19 cellular contexts compared by ENCODE assay signal in genomic region chr3:59368887-59369286, GRCh38.
DNase-seq lines count a peak whose midpoint lies in the region; ATAC-seq and TF ChIP-seq lines count a peak whose summit lies in the region.
"Had no signal": no experiment of that assay in that cellular context is flagged by ENCODE, and none has a peak within 500 bp of the region (broad histone marks: within the 10 kb centered on the region; RNA-seq: fewer than 3 reads in every experiment).

No MANE protein-coding gene starts in this region.

- no peaks in the 10 kb centered on the region for H3K36me3 Mint-ChIP-seq in type B pancreatic cell

- TF ChIP-seq CTCF in SU-DHL-6 (IDR thresholded peaks at IDR 0.05; ENCODE audit: insufficient read depth, low read length, poor library complexity, severe bottlenecking) (no peak), type B pancreatic cell (conservative IDR thresholded peaks at IDR 0.05) (no peak)

- no peak overlapping the region for H3K4ac ChIP-seq in trophoblast cell (ENCODE audit: low read depth, low read length)

- H4K20me1 ChIP-seq in SU-DHL-6 (ENCODE audit: low read depth, low read length), result no peaks in the 10 kb centered on the region
- H4K20me1 ChIP-seq: BLaER1 treated with 17β-estradiol and CSF1 and Interleukin-3, amounts not matched to agents 10 nM and 100 nM had no signal

- no peak overlapping the region for H2BK5ac ChIP-seq in trophoblast cell (ENCODE audit: low read depth, low read length, poor library complexity)

- H3K4me2 ChIP-seq in SU-DHL-6 (ENCODE audit: low read depth, low read length, poor library complexity, severe bottlenecking), result no peak overlapping the region
- H3K4me2 ChIP-seq in trophoblast cell (ENCODE audit: low read length), result no peak overlapping the region

- H3K23ac ChIP-seq in trophoblast cell (ENCODE audit: low read length), result no peak overlapping the region

- H3K9me2 ChIP-seq in SU-DHL-6 (replicated peaks; ENCODE audit: insufficient read depth, low read length), result no peaks in the 10 kb centered on the region

- H3K27me3 Mint-ChIP-seq in type B pancreatic cell, result peaks cover 5% of the 10 kb centered on the region
- H3K27me3 Mint-ChIP-seq: IgD-negative memory B cell had no signal

- no peak overlapping the region for H4K12ac ChIP-seq in trophoblast cell (ENCODE audit: low read depth, low read length)

- no peak overlapping the region for H4K8ac ChIP-seq in trophoblast cell (ENCODE audit: low read depth, low read length)

- no peak overlapping the region for H3K4me3 Mint-ChIP-seq in type B pancreatic cell
- H3K4me3 Mint-ChIP-seq: CD8-positive, alpha-beta memory T cell; IgD-negative memory B cell had no signal

- H3K79me1 ChIP-seq in trophoblast cell (ENCODE audit: low read length), result no peaks in the 10 kb centered on the region

- H3F3A ChIP-seq in SU-DHL-6 (ENCODE audit: insufficient read depth), result no peaks in the 10 kb centered on the region

- H2BK12ac ChIP-seq in trophoblast cell (ENCODE audit: low read length), result no peak overlapping the region

- no peak overlapping the region for H3K4me3 ChIP-seq in SU-DHL-6 (ENCODE audit: insufficient read depth, low read length, poor library complexity, severe bottlenecking)
- H3K4me3 ChIP-seq in trophoblast cell (ENCODE audit: low read depth, low read length), result no peak overlapping the region
- H3K4me3 ChIP-seq: BLaER1 treated with 17β-estradiol and CSF1 and Interleukin-3, amounts not matched to agents 10 nM and 100 nM; GM23248 had no signal

- peaks cover 10% of the 10 kb centered on the region for H3K4me1 Mint-ChIP-seq in type B pancreatic cell (ENCODE audit: unreplicated experiment)

- H3K79me2 ChIP-seq in SU-DHL-6 (ENCODE audit: insufficient read depth, low read length) (no peaks in the 10 kb centered on the region), trophoblast cell (ENCODE audit: control insufficient read depth, insufficient read depth, low read length, poor library complexity) (no peaks in the 10 kb centered on the region)

- H2AFZ ChIP-seq in SU-DHL-6 (ENCODE audit: low read depth, low read length, severe bottlenecking), result peak overlapping the region; percentile 53
- H2AFZ ChIP-seq in trophoblast cell (ENCODE audit: insufficient read depth, low read length, poor library complexity), result no peak overlapping the region
- H2AFZ ChIP-seq: GM23248 had no signal

- H3K14ac ChIP-seq in trophoblast cell (ENCODE audit: low read length), result no peak overlapping the region

- no peak overlapping the region for H2BK120ac ChIP-seq in trophoblast cell (ENCODE audit: insufficient read depth, low read length, poor library complexity)

- H3K4me1 ChIP-seq in trophoblast cell (ENCODE audit: control insufficient read depth in 1 of 2, insufficient read depth in 2 of 2, low read length in 2 of 2), result no peaks in the 10 kb centered on the region

- H3K27ac ChIP-seq in SU-DHL-6 (ENCODE audit: low read depth, low read length) (no peak overlapping the region), trophoblast cell (ENCODE audit: low read depth, low read length) (no peak overlapping the region)
- H3K27ac ChIP-seq: BLaER1 treated with 17β-estradiol and CSF1 and Interleukin-3, amounts not matched to agents 10 nM and 100 nM; GM23248; HL-60 had no signal

- no peak overlapping the region for H4K91ac ChIP-seq in trophoblast cell (ENCODE audit: low read depth, low read length)

- DNase-seq in NOMO-1 treated with DMSO at 0.1 percent for 48 hours (lab: John Stamatoyannopoulos, UW; ENCODE audit: unreplicated experiment) (peak; percentile 54), left kidney (ENCODE audit: low read depth, low spot score) (peak; percentile 73), trophoblast cell (no peak), OCI-M2 (lab: John Stamatoyannopoulos, UW; ENCODE audit: unreplicated experiment) (no peak), type B pancreatic cell (ENCODE audit: extremely low spot score, unreplicated experiment) (no peak)
- DNase-seq: CD8-positive, alpha-beta memory T cell; DMS79 treated with DMSO at 0.1 percent for 48 hours; HCEC 1CT; NCI-H1436 treated with DMSO at 0.1 percent for 48 hours; NCI-H2081; NCI-H748 treated with DMSO at 0.1 percent for 48 hours; SHP77 treated with DMSO at 0.1 percent for 48 hours had no signal

- H3K27me3 ChIP-seq in SU-DHL-6 (ENCODE audit: low read length) (no peaks in the 10 kb centered on the region), trophoblast cell (ENCODE audit: insufficient read depth, low read length) (no peaks in the 10 kb centered on the region)
- H3K27me3 ChIP-seq: BLaER1 treated with 17β-estradiol and CSF1 and Interleukin-3, amounts not matched to agents 10 nM and 100 nM had no signal

- H3K9me3 ChIP-seq in SU-DHL-6 (ENCODE audit: insufficient read depth, low read length) (no peaks in the 10 kb centered on the region), trophoblast cell (ENCODE audit: insufficient read depth, low read depth, low read length) (no peaks in the 10 kb centered on the region)

- ATAC-seq in GM18861 (IDR thresholded peaks at IDR 0.05; ENCODE audit: unreplicated experiment), result no peak
- ATAC-seq: SK-N-SH treated with all-trans-retinoic acid at 6 μM for 48 hours had no signal

- H3K18ac ChIP-seq in trophoblast cell (ENCODE audit: low read length), result no peak overlapping the region

- no CpG with 5 or more reads among the region's 3 CpGs for WGBS in trophoblast cell (ENCODE audit: extremely low coverage, insufficient coverage, insufficient read length)

- H3K9ac ChIP-seq in SU-DHL-6 (ENCODE audit: low read length) (no peak overlapping the region), trophoblast cell (ENCODE audit: low read length) (no peak overlapping the region)
- H3K9ac ChIP-seq: BLaER1 treated with 17β-estradiol and CSF1 and Interleukin-3, amounts not matched to agents 10 nM and 100 nM; GM23248 had no signal

- H3K36me3 ChIP-seq in SU-DHL-6 (ENCODE audit: low read length), result no peaks in the 10 kb centered on the region
- H3K36me3 ChIP-seq in trophoblast cell (ENCODE audit: control insufficient read depth in 1 of 2, insufficient read depth in 2 of 2, low read length in 2 of 2), result no peaks in the 10 kb centered on the region
- H3K36me3 ChIP-seq: BLaER1 treated with 17β-estradiol and CSF1 and Interleukin-3, amounts not matched to agents 10 nM and 100 nM had no signal

- H2AK5ac ChIP-seq in trophoblast cell (ENCODE audit: low read length), result no peak overlapping the region

- H3K27ac Mint-ChIP-seq in type B pancreatic cell, result no peak overlapping the region
- H3K27ac Mint-ChIP-seq: IgD-negative memory B cell had no signal

- peaks cover 8% of the 10 kb centered on the region for H3K9me3 Mint-ChIP-seq in type B pancreatic cell
- H3K9me3 Mint-ChIP-seq: CD8-positive, alpha-beta memory T cell; IgD-negative memory B cell had no signal

Comparison
In these comparisons a context has a peak if more than half of its experiments do, and no peak if none do; other contexts are left out.
1. DNase-seq: peak in NOMO-1 treated with DMSO at 0.1 percent for 48 hours (single experiment) and left kidney (single experiment); none in trophoblast cell (0 of 2), OCI-M2 (single experiment) and type B pancreatic cell (single experiment).